ENCODE assay signal across 11 cellular contexts in the genomic region with DNA sequence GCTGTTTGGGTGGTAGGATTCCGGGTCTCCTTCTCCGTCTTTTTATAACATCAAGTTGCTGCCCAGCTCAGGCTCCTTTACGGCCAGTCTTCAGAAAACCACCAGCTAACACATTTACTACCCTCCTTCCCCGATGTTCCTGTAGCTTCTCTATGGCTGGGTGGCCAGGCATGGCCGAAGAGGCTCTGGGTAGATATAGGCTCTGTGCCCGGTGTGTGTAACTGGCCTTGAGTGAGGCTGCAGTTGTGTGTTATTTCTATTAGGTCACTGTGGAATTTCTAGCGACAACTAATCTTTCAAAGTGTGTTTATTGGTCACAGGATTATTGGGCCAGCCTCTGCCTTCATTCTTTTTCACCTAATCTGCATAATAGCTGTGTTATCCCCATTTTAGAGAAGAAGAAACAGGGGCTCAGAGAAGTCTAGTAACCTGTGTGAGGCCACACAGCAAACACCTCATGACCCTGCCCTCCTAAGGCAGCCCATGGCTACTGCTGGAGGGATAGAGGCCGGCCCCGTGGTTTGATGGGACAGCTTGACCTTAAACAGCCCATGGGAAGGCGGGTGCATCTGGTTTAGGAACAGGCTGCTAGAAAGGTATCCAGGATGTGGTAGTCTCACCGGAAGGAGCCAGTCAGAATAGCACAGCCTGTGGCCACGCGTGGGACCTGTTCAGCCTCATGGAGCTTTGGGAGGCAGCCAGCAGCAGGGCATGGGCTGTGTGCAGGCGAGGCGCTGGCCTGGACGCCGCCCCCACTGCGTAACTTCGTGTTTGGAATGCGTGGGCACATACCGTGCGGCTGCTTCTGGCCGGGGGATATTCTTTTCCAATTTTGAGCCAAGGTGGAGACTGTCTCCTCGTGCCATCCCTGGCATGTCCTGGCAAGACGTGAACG. TPM values are rescaled to one million over a fixed set of nuclear protein-coding genes. Genes with fewer than 3 reads are reported as not detected.
DNase-seq lines count a peak whose midpoint lies in the region; ATAC-seq, FAIRE-seq and TF ChIP-seq lines count a peak whose summit lies in the region.
"Had no signal": no experiment of that assay in that cellular context is flagged by ENCODE, and none has a peak within 500 bp of the region (broad histone marks: within the 10 kb centered on the region; RNA-seq: fewer than 3 reads in every experiment).

No MANE protein-coding gene starts in this region.

- H2BK12ac ChIP-seq in neuronal stem cell (ENCODE audit: low read length), result no peak overlapping the region

- no peak for TF ChIP-seq EP300 in K562 (IDR thresholded peaks at IDR 0.05; ENCODE audit: low read length)

- H3K4me1 ChIP-seq in K562 (replicated peaks in 1 of 2; ENCODE audit: control insufficient read depth in 2 of 2, insufficient read depth in 2 of 2, low read length in 2 of 2) (no peaks in the 10 kb centered on the region), neuronal stem cell (ENCODE audit: control insufficient read depth in 2 of 2, insufficient read depth in 1 of 2, low read depth in 1 of 2, low read length in 2 of 2) (peaks cover 15 to 27% of the 10 kb centered on the region in 2 donors)

- H3K4ac ChIP-seq in neuronal stem cell (ENCODE audit: low read length), result no peak overlapping the region

- H3K27me3 ChIP-seq in K562 (ENCODE audit: control insufficient read depth in 2 of 2, insufficient read depth in 2 of 2, low read length in 2 of 2) (peaks cover 2 to 60% of the 10 kb centered on the region in 2 experiments; a peak in 3 of 5 replicates), neuronal stem cell (ENCODE audit: control insufficient read depth in 3 of 3, insufficient read depth in 3 of 3, low read depth in 1 of 3, low read length in 3 of 3) (no peaks in the 10 kb centered on the region)

- TF ChIP-seq CTCF in RWPE1 (conservative IDR thresholded peaks at IDR 0.05; ENCODE audit: low read depth) (peak; percentile 31; the same call in 1 of the 2 replicates), K562 (IDR thresholded peaks at IDR 0.05 in 2 of 3, conservative IDR thresholded peaks at IDR 0.05 in 1 of 3; ENCODE audit: insufficient read depth in 2 of 3, low read depth in 1 of 3, low read length in 3 of 3) (no peak), endothelial cell (IDR thresholded peaks at IDR 0.05; ENCODE audit: unreplicated experiment) (no peak)

- peak overlapping the region; percentile 44 for H3K23ac ChIP-seq in neuronal stem cell (ENCODE audit: low read depth, low read length, poor library complexity)

- no peaks in the 10 kb centered on the region for H3K9me1 ChIP-seq in K562 (ENCODE audit: control insufficient read depth, insufficient read depth, low read length)

- H4K20me1 ChIP-seq in K562 (replicated peaks; ENCODE audit: control insufficient read depth, insufficient read depth, low read length), result no peaks in the 10 kb centered on the region

- H3K27ac Mint-ChIP-seq in endothelial cell (ENCODE audit: unreplicated experiment), result no peak overlapping the region
- H3K27ac Mint-ChIP-seq: mesothelial cell of epicardium had no signal

- peak overlapping the region; percentile 42 for H2BK15ac ChIP-seq in neuronal stem cell (ENCODE audit: low read length)

- peaks cover 16% of the 10 kb centered on the region for H3K4me1 Mint-ChIP-seq in endothelial cell (ENCODE audit: unreplicated experiment)

- peak overlapping the region; percentile 93 for H3K18ac ChIP-seq in neuronal stem cell (ENCODE audit: low read length)

- H2BK120ac ChIP-seq in neuronal stem cell (ENCODE audit: low read depth, low read length), result no peak overlapping the region

- H3K4me3 ChIP-seq in K562 (no peak overlapping the region), neuronal stem cell (ENCODE audit: low read length in 2 of 2) (no peak overlapping the region)
- H3K4me3 ChIP-seq: esophagus squamous epithelium had no signal

- H3K36me3 Mint-ChIP-seq in endothelial cell (ENCODE audit: low read depth, unreplicated experiment), result peaks cover 4% of the 10 kb centered on the region
- H3K36me3 Mint-ChIP-seq: mesothelial cell of epicardium had no signal

- WGBS in K562 (ENCODE audit: insufficient coverage, low coverage, missing lambda C conversion rate), result 3% methylated on average over 25 of the region's 26 CpGs
- no CpG with 5 or more reads among the region's 26 CpGs for WGBS in neuronal stem cell (ENCODE audit: extremely low coverage in 2 of 2, insufficient read length in 2 of 2, insufficient replicate concordance in 1 of 2), 2 donors

- CTCF ChIA-PET in RWPE1 (lab: Yijun Ruan, JAX), result interaction anchor here (0.6 to 2.4 kb wide), 3 partner anchors 22 to 97 kb away, joined by 3 to 6 read pairs (median 3); no protein-coding TSS in a partner anchor
- CTCF ChIA-PET in K562 (lab: Yijun Ruan, JAX; ENCODE audit: low intra/inter-chr PET ratio), result no interaction called here

- no peak for ATAC-seq in K562
- no peak for ATAC-seq in HG03280 (IDR thresholded peaks at IDR 0.05; ENCODE audit: unreplicated experiment)
- ATAC-seq in Right ventricle myocardium superior (ENCODE audit: poor library complexity), result no peak

- BruUV-seq in K562 (replicated peaks; lab: Mats Ljungman, UMichigan), result no TSS peak

- intact Hi-C loops in K562 (cut with micrococcal nuclease), result no loop called here
- intact Hi-C loops in Right ventricle myocardium superior (cut with DNase I), result no loop called here

- in situ Hi-C loops in K562 (cut with MboI), result no loop called here

- H2BK5ac ChIP-seq in neuronal stem cell (ENCODE audit: low read length), result no peak overlapping the region

- DNase-seq in AG08395 (ENCODE audit: low spot score) (peak; percentile 44), RWPE1 (ENCODE audit: low spot score) (peak; percentile 79), K562 (ENCODE audit: extremely low read depth in 1 of 4, low spot score in 3 of 4) (no peak), neuronal stem cell (ENCODE audit: low spot score) (no peak), endothelial cell (ENCODE audit: low spot score) (no peak), Right ventricle myocardium superior (no peak), mesenteric fat pad (ENCODE audit: low spot score) (no peak)
- DNase-seq: esophagus squamous epithelium, NCI-H2171 had no signal

- H3K14ac ChIP-seq in neuronal stem cell (ENCODE audit: low read length), result no peak overlapping the region

- no peaks in the 10 kb centered on the region for H3K79me2 ChIP-seq in K562 (ENCODE audit: control insufficient read depth, insufficient read depth, low read length)

- H3K4me2 ChIP-seq in K562 (ENCODE audit: insufficient read depth, low read length) (no peak overlapping the region), neuronal stem cell (ENCODE audit: insufficient read depth, low read length, poor library complexity, severe bottlenecking) (no peak overlapping the region)

- H3K36me3 ChIP-seq in K562 (ENCODE audit: control insufficient read depth, insufficient read depth, low read length) (no peaks in the 10 kb centered on the region), neuronal stem cell (replicated peaks in 1 of 2; ENCODE audit: control insufficient read depth in 2 of 2, insufficient read depth in 2 of 2, low read length in 2 of 2) (no peaks in the 10 kb centered on the region)
- H3K36me3 ChIP-seq: esophagus squamous epithelium had no signal

- no peak for FAIRE-seq in K562 (lab: Jason Lieb, UNC)

- H2AK5ac ChIP-seq in neuronal stem cell (ENCODE audit: low read depth, low read length), result no peak overlapping the region

- no peaks in the 10 kb centered on the region for H3K9me3 Mint-ChIP-seq in endothelial cell (ENCODE audit: unreplicated experiment)

- POLR2A ChIA-PET in RWPE1 (lab: Yijun Ruan, JAX; ENCODE audit: low non-redundant PET) (interaction anchor here (0.9 to 1.0 kb wide), 4 partner anchors 22 to 30 kb away, joined by 3 to 5 read pairs (median 4); no protein-coding TSS in a partner anchor), K562 (lab: Yijun Ruan, JAX) (no interaction called here)

- H4K91ac ChIP-seq in neuronal stem cell (ENCODE audit: low read depth, low read length, poor library complexity), result no peak overlapping the region

- H4K8ac ChIP-seq in neuronal stem cell (ENCODE audit: low read depth, low read length), result peak overlapping the region; percentile 89

- H3K9me3 ChIP-seq in K562 (replicated peaks; ENCODE audit: control insufficient read depth, insufficient read depth, low read depth, low read length), result no peaks in the 10 kb centered on the region
- H3K9me3 ChIP-seq in neuronal stem cell (replicated peaks in 1 of 2; ENCODE audit: control insufficient read depth in 2 of 2, insufficient read depth in 1 of 2, low read depth in 1 of 2, low read length in 2 of 2), result no peaks in the 10 kb centered on the region
- H3K9me3 ChIP-seq: esophagus squamous epithelium had no signal

- TF ChIP-seq RAD21 in K562 (CRISPR knock-in tag; conservative IDR thresholded peaks at IDR 0.05 in 1 of 2, IDR thresholded peaks at IDR 0.05 in 1 of 2), result no peak

- no peak overlapping the region for H3K9ac ChIP-seq in K562 (ENCODE audit: insufficient read depth in 1 of 2, low read depth in 2 of 2, low read length in 2 of 2)
- H3K9ac ChIP-seq in neuronal stem cell (ENCODE audit: low read depth, low read length, poor library complexity), result peak overlapping the region; percentile 30

- H3K4me3 Mint-ChIP-seq in endothelial cell (ENCODE audit: unreplicated experiment), result no peak overlapping the region
- H3K4me3 Mint-ChIP-seq: mesothelial cell of epicardium had no signal

- H3K27ac ChIP-seq in RWPE1 (peak overlapping the region; percentile 99), K562 (ENCODE audit: extremely low read depth, low read depth, low read length) (no peak overlapping the region), neuronal stem cell (replicated peaks; ENCODE audit: low read length) (no peak overlapping the region)

- no peak overlapping the region for H2AFZ ChIP-seq in K562 (ENCODE audit: low read depth, low read length)
- H2AFZ ChIP-seq in neuronal stem cell (ENCODE audit: low read length), result peak overlapping the region; percentile 32

- no peak for TF ChIP-seq POLR2A in K562 (conservative IDR thresholded peaks at IDR 0.05)

- H3K79me1 ChIP-seq in neuronal stem cell (ENCODE audit: low read depth, low read length), result no peaks in the 10 kb centered on the region

- peaks cover 5% of the 10 kb centered on the region for H3K27me3 Mint-ChIP-seq in endothelial cell (ENCODE audit: unreplicated experiment)

RNA-seq across cellular contexts. Expression of gene HTRA1, which starts 29.7 kb away (rescaled TPM):
- total RNA-seq in K562 (2011; cell fraction: chromatin; rRNA removed; ENCODE audit: low replicate concordance), result not detected in 2 replicates
- not detected in 2 replicates for total RNA-seq in K562 (2011; cell fraction: nucleolus; rRNA removed)
- not detected in 2 replicates for total RNA-seq in K562 (2011; cell fraction: nucleoplasm; rRNA removed)
- not detected in 2 replicates for total RNA-seq in K562 (2014; rRNA removed)
- total RNA-seq in K562 (2014; rRNA removed; fragmentation: Illumina TruSeq; extraction: Trizol), result 0.15 TPM in 1 of 2 replicates, not detected in the other
- total RNA-seq in K562 (2015; rRNA removed; fragmentation: Illumina TruSeq; extraction: Trizol), result 0.11 TPM in 1 of 2 replicates, not detected in the other
- 0.11 and 0.16 TPM in 2 replicates for total RNA-seq in K562 (2021)
- 0.04 TPM in 1 of 2 replicates, not detected in the other for polyA plus RNA-seq in K562 (2011; rRNA removed)
- 0.10 TPM in 1 of 2 replicates, not detected in the other for polyA plus RNA-seq in K562 (2011; cell fraction: cytosol; rRNA removed)
- not detected in 2 replicates for polyA plus RNA-seq in K562 (2011; cell fraction: nucleus; rRNA removed)
- polyA plus RNA-seq in K562 (2012), result 0.25 TPM in 1 of 2 replicates, not detected in the other
- polyA plus RNA-seq in K562 (2014; fragmentation: Illumina TruSeq; extraction: Trizol), result not detected in 2 replicates
- polyA plus RNA-seq in K562 (2014; fragmentation: Nextera tagmentation; extraction: Ambion mirVana), result under 1 TPM in 1 of 2 experiments, not detected in 1; 0.06 TPM
- not detected in 2 replicates for polyA plus RNA-seq in K562 (2014; rRNA removed)
- polyA minus RNA-seq in K562 (2011; rRNA and poly(A)+ RNA removed), result not detected in 2 replicates
- polyA minus RNA-seq in K562 (2011; cell fraction: cytosol; rRNA and poly(A)+ RNA removed), result 0.91 TPM in 1 of 2 replicates, not detected in the other
- not detected in 2 replicates for polyA minus RNA-seq in K562 (2011; cell fraction: nucleus; rRNA and poly(A)+ RNA removed)
- polyA plus RNA-seq in neuronal stem cell (2013, experiment 1 of 2), result 9.0 TPM
- polyA plus RNA-seq in neuronal stem cell (2013, experiment 2 of 2), result 8.8 TPM
- 72.3 TPM for total RNA-seq in endothelial cell (ENCODE audit: unreplicated experiment)
- total RNA-seq in Right ventricle myocardium superior, result 40.9 TPM
- total RNA-seq in mesenteric fat pad, result 191 TPM

RNA-seq across cellular contexts. Expression of gene ARMS2, which starts 36.6 kb away (rescaled TPM):
- total RNA-seq in K562 (2011; cell fraction: chromatin; rRNA removed; ENCODE audit: low replicate concordance), result not detected in 2 replicates
- total RNA-seq in K562 (2011; cell fraction: nucleolus; rRNA removed), result not detected in 2 replicates
- not detected in 2 replicates for total RNA-seq in K562 (2011; cell fraction: nucleoplasm; rRNA removed)
- total RNA-seq in K562 (2014; rRNA removed) (not detected in 2 replicates), K562 (2014; rRNA removed; fragmentation: Illumina TruSeq; extraction: Trizol) (not detected in 2 replicates), K562 (2015; rRNA removed; fragmentation: Illumina TruSeq; extraction: Trizol) (not detected in 2 replicates), K562 (2021) (not detected in 2 replicates), endothelial cell (ENCODE audit: unreplicated experiment) (not detected), Right ventricle myocardium superior (not detected), mesenteric fat pad (0.42 TPM)
- polyA plus RNA-seq in K562 (2011; rRNA removed) (not detected in 2 replicates), K562 (2014; fragmentation: Illumina TruSeq; extraction: Trizol) (not detected in 2 replicates), K562 (2014; fragmentation: Nextera tagmentation; extraction: Ambion mirVana) (not detected), K562 (2014; rRNA removed) (not detected in 2 replicates)
- not detected in 2 replicates for polyA plus RNA-seq in K562 (2011; cell fraction: cytosol; rRNA removed)
- not detected in 2 replicates for polyA plus RNA-seq in K562 (2011; cell fraction: nucleus; rRNA removed)
- polyA plus RNA-seq in K562 (2012), result not detected in 2 replicates
- polyA minus RNA-seq in K562 (2011; rRNA and poly(A)+ RNA removed), result not detected in 2 replicates
- not detected in 2 replicates for polyA minus RNA-seq in K562 (2011; cell fraction: cytosol; rRNA and poly(A)+ RNA removed)
- not detected in 2 replicates for polyA minus RNA-seq in K562 (2011; cell fraction: nucleus; rRNA and poly(A)+ RNA removed)
- not detected for polyA plus RNA-seq in neuronal stem cell (2013, experiment 1 of 2)
- polyA plus RNA-seq in neuronal stem cell (2013, experiment 2 of 2), result not detected
- total RNA-seq: esophagus squamous epithelium, mesothelial cell of epicardium had no signal

Comparison
In these comparisons a context has a peak if more than half of its experiments do, and no peak if none do; other contexts are left out.
1. DNase-seq: peak in AG08395 (single experiment) and RWPE1 (single experiment); none in K562 (0 of 4), neuronal stem cell (single experiment), endothelial cell (single experiment), Right ventricle myocardium superior (single experiment) and mesenteric fat pad (single experiment).
2. RNA of gene HTRA1, which starts 29.7 kb away (total RNA-seq): 191 TPM in mesenteric fat pad (single experiment), 72.3 TPM in endothelial cell (single experiment) and 40.9 TPM in Right ventricle myocardium superior (single experiment); 0.11 to 0.16 TPM in K562; every median in the first group is over 10 times any median in the second.